9 cellular contexts compared by ENCODE assay signal in the genomic region with DNA sequence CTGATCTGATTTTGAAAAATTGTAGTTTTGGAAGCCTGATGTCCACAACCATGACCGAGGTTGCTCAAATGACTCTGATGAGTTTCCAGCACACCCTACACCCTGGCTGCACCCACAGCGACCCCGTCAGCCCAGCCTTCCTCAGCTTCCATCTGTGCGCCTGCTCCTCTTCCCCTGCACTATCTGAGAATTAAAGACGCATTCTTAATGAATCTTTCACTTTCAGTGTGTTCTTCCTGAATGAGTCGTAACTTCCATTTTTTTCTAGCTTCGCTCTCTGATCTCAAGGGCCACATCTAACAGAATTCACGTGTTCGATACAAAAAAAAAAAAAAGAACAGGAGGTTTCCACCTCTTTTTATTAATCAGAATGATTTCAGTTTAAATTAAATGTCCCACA. TPM values are rescaled to one million over a fixed set of nuclear protein-coding genes. Genes with fewer than 3 reads are reported as not detected.
DNase-seq lines count a peak whose midpoint lies in the region; ATAC-seq and TF ChIP-seq lines count a peak whose summit lies in the region.
"Had no signal": no experiment of that assay in that cellular context is flagged by ENCODE, and none has a peak within 500 bp of the region (broad histone marks: within the 10 kb centered on the region; RNA-seq: fewer than 3 reads in every experiment).

No MANE protein-coding gene starts in this region.

- CTCF ChIA-PET in BJ (lab: Yijun Ruan, JAX) = interaction anchor here (0.7 to 1.4 kb wide), 7 partner anchors 9 to 410 kb away, joined by 3 to 7 read pairs (median 4); a partner anchor contains a TSS

- H3K27ac ChIP-seq in HL-60 (replicated peaks) (peak overlapping the region; percentile 59), right atrium auricular region (peak overlapping the region in 1 of 2 donors; percentile 23)

- H3K4me1 ChIP-seq in right atrium auricular region = no peaks in the 10 kb centered on the region

- H3K27ac Mint-ChIP-seq in activated T-cell treated with anti-CD3 and anti-CD28 coated beads, Interleukin-2, amount 50 U/mL, for 24 hours = peak overlapping the region; percentile 86

- TF ChIP-seq CTCF in BJ (IDR thresholded peaks at IDR 0.05; ENCODE audit: insufficient read depth, low read depth, low read length) = peak; percentile 18; the same call in 1 of the 2 replicates
- TF ChIP-seq CTCF in HL-60 (IDR thresholded peaks at IDR 0.05; ENCODE audit: insufficient read depth, low read length) = peak; percentile 2
- TF ChIP-seq CTCF in right atrium auricular region (IDR thresholded peaks at IDR 0.05) = no peak

- peaks cover 35% of the 10 kb centered on the region for H3K4me1 Mint-ChIP-seq in activated T-cell treated with anti-CD3 and anti-CD28 coated beads, Interleukin-2, amount 50 U/mL, for 24 hours (ENCODE audit: low read depth)

- peak overlapping the region; percentile 69 for H3K4me3 Mint-ChIP-seq in activated T-cell treated with anti-CD3 and anti-CD28 coated beads, Interleukin-2, amount 50 U/mL, for 24 hours

- ATAC-seq in GM19452 (IDR thresholded peaks at IDR 0.05; ENCODE audit: unreplicated experiment) = peak; percentile 50

- H3K36me3 Mint-ChIP-seq in activated T-cell treated with anti-CD3 and anti-CD28 coated beads, Interleukin-2, amount 50 U/mL, for 24 hours (ENCODE audit: low read depth) = no peaks in the 10 kb centered on the region

- H3K36me3 ChIP-seq in BJ (ENCODE audit: control insufficient read depth, insufficient read depth, low read length) (no peaks in the 10 kb centered on the region), right atrium auricular region (no peaks in the 10 kb centered on the region)
- H3K36me3 ChIP-seq: HAP-1 had no signal

- no peaks in the 10 kb centered on the region for H3K9me3 Mint-ChIP-seq in activated T-cell treated with anti-CD3 and anti-CD28 coated beads, Interleukin-2, amount 50 U/mL, for 24 hours

- POLR2A ChIA-PET in BJ (lab: Charles Lee) = interaction anchor here (0.7 kb wide), 1 partner anchor 17 kb away, joined by 12 read pairs; no protein-coding TSS in a partner anchor

- H3K27me3 Mint-ChIP-seq in activated T-cell treated with anti-CD3 and anti-CD28 coated beads, Interleukin-2, amount 50 U/mL, for 24 hours = peaks cover 5% of the 10 kb centered on the region

- DNase-seq in BJ (ENCODE audit: low read depth) (no peak), HL-60 (ENCODE audit: low read depth in 1 of 2, low spot score in 1 of 2) (peak; percentile 43 to 71), right atrium auricular region (ENCODE audit: low spot score) (no peak), NCI-H1105 (lab: John Stamatoyannopoulos, UW) (no peak), NCI-H1092 (lab: John Stamatoyannopoulos, UW) (no peak)
- DNase-seq in activated T-cell treated with anti-CD3 and anti-CD28 coated beads, Interleukin-2, amount 50 U/mL, for 24 hours = peak; percentile 62
- DNase-seq in stimulated activated CD4-positive, alpha-beta T cell treated with anti-CD3 and anti-CD28 coated beads, Interleukin-4, amount 100 ng/mL, for 24 hours = peak; percentile 42

- no peaks in the 10 kb centered on the region for H3K9me3 ChIP-seq in right atrium auricular region
- H3K9me3 ChIP-seq: HAP-1 had no signal

- H3K27me3 ChIP-seq in BJ (ENCODE audit: control insufficient read depth, insufficient read depth, low read length) = no peaks in the 10 kb centered on the region
- no peaks in the 10 kb centered on the region for H3K27me3 ChIP-seq in HL-60 (ENCODE audit: insufficient read depth, poor library complexity, severe bottlenecking)
- H3K27me3 ChIP-seq in right atrium auricular region = no peaks in the 10 kb centered on the region

- H3K4me3 ChIP-seq in BJ (ENCODE audit: low read depth, low read length) (peak overlapping the region; percentile 24), HL-60 (replicated peaks; ENCODE audit: insufficient read depth, low read length) (peak overlapping the region; percentile 29), right atrium auricular region (peak overlapping the region; percentile 16 to 20)
- H3K4me3 ChIP-seq: HAP-1 had no signal

RNA-seq across cellular contexts. Expression of a gene that starts 21.3 kb away (rescaled TPM):
- polyA plus RNA-seq in BJ (2011; rRNA removed) = 1.2 and 1.5 TPM in 2 replicates
- 20.8 and 24.4 TPM in 2 replicates for polyA minus RNA-seq in BJ (2011; rRNA and poly(A)+ RNA removed)
- 10 to 100 TPM; 25.5 to 30.3 TPM for total RNA-seq in right atrium auricular region

Comparison
In these comparisons a context has a peak if more than half of its experiments do, and no peak if none do; other contexts are left out.
1. DNase-seq: peak in HL-60 (2 of 2), activated T-cell treated with anti-CD3 and anti-CD28 coated beads, Interleukin-2, amount 50 U/mL, for 24 hours (single experiment) and stimulated activated CD4-positive, alpha-beta T cell treated with anti-CD3 and anti-CD28 coated beads, Interleukin-4, amount 100 ng/mL, for 24 hours (single experiment); none in BJ (single experiment), right atrium auricular region (single experiment), NCI-H1105 (single experiment) and NCI-H1092 (single experiment).
2. CTCF ChIP-seq: peak in BJ (single experiment) and HL-60 (single experiment); none in right atrium auricular region (0 of 2).
3. Peak in every context shown above with its lines, with median percentiles within 50 percentile points of each other: H3K4me3 ChIP-seq.